Comparison of ENCODE assay signal across 8 cellular contexts in the genomic region with DNA sequence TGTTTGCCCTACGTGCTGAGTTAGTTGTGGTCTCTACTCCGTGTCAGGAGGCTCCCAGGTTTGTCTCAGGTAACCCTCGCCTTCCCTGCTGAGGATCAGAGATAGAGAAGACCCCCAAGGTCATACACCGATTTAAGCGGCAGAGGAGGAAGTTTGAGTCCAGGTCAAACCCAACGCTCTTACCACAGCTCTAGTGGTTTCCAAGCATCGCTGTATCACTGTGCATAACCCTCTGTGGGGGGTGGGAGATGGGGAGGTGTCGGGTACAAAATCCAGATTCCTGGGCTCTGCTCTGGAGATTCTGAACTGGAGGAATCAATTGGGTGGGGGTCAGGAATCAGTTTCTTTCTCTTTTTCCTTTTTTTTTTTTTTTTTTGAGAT. TPM values are rescaled to one million over a fixed set of nuclear protein-coding genes. Genes with fewer than 3 reads are reported as not detected.
DNase-seq lines count a peak whose midpoint lies in the region; ATAC-seq and TF ChIP-seq lines count a peak whose summit lies in the region.

No MANE protein-coding gene starts in this region.

- in situ Hi-C loops in mammary epithelial cell (cut with MboI; ENCODE audit: low sequenced_read_pairs in 2 of 2), result no loop called here

- peak overlapping the region; percentile 91 to 99 (median 98) for H3K27ac Mint-ChIP-seq in naive B cell

- H3K27me3 ChIP-seq in BLaER1 (no peaks in the 10 kb centered on the region), Loucy (ENCODE audit: insufficient read depth, low read length, poor library complexity, severe bottlenecking) (no peaks in the 10 kb centered on the region), mammary epithelial cell (ENCODE audit: insufficient read depth, low read length) (no peaks in the 10 kb centered on the region)

- H3K79me2 ChIP-seq in Loucy (ENCODE audit: insufficient read depth, low read length) (peaks cover 41% of the 10 kb centered on the region), mammary epithelial cell (ENCODE audit: insufficient read depth, low read length) (peaks cover 26% of the 10 kb centered on the region)

- H3K9ac ChIP-seq in BLaER1 (peak overlapping the region; percentile 81), Loucy (ENCODE audit: low read depth, low read length, poor library complexity, severe bottlenecking) (peak overlapping the region; percentile 80), mammary epithelial cell (ENCODE audit: insufficient read depth, low read length) (no peak overlapping the region)

- intact Hi-C loops in mammary epithelial cell (cut with micrococcal nuclease), result no loop called here

- peak overlapping the region; percentile 99 for H3K4me2 ChIP-seq in BLaER1
- H3K4me2 ChIP-seq in Loucy (ENCODE audit: low read depth, low read length, poor library complexity, severe bottlenecking), result peak overlapping the region; percentile 81
- H3K4me2 ChIP-seq in mammary epithelial cell (ENCODE audit: insufficient read depth, low read depth, low read length), result peak overlapping the region; percentile 89

- DNase-seq in mammary epithelial cell (no peak), naive B cell (no peak), GOT3 (lab: John Stamatoyannopoulos, UW) (no peak), ecto neural progenitor cell (ENCODE audit: low spot score) (no peak), hypothalamus (lab: John Stamatoyannopoulos, UW) (no peak), NCI-H524 treated with DMSO at 0.1 percent for 48 hours (lab: John Stamatoyannopoulos, UW) (no peak)

- H3K9me3 Mint-ChIP-seq in naive B cell, result no peaks in the 10 kb centered on the region

- H3K9me3 ChIP-seq in BLaER1 (no peaks in the 10 kb centered on the region), Loucy (ENCODE audit: insufficient read depth, low read depth, low read length) (no peaks in the 10 kb centered on the region), mammary epithelial cell (replicated peaks; ENCODE audit: insufficient read depth, low read length) (no peaks in the 10 kb centered on the region)

- no peak for ATAC-seq in naive B cell (ENCODE audit: low read depth in 2 of 2)

- H3K36me3 Mint-ChIP-seq in naive B cell, result no peaks in the 10 kb centered on the region

- BruUV-seq in mammary epithelial cell (replicated peaks; lab: Mats Ljungman, UMichigan), result no TSS peak

- TF ChIP-seq CTCF in Loucy (conservative IDR thresholded peaks at IDR 0.05; ENCODE audit: low read length), result no peak
- TF ChIP-seq CTCF in mammary epithelial cell (conservative IDR thresholded peaks at IDR 0.05 in 1 of 2, IDR thresholded peaks at IDR 0.05 in 1 of 2; ENCODE audit: extremely low read depth in 1 of 2, insufficient read depth in 1 of 2, low read depth in 1 of 2, low read length in 2 of 2), result no peak

- peaks cover 37 to 73% (median 67%) of the 10 kb centered on the region in 3 donors for H3K4me1 Mint-ChIP-seq in naive B cell

- H3K36me3 ChIP-seq in BLaER1 (no peaks in the 10 kb centered on the region), Loucy (ENCODE audit: insufficient read depth, low read length) (no peaks in the 10 kb centered on the region), mammary epithelial cell (ENCODE audit: insufficient read depth, low read length) (no peaks in the 10 kb centered on the region)

- peak overlapping the region; percentile 78 for H2AFZ ChIP-seq in Loucy (ENCODE audit: low read length)
- H2AFZ ChIP-seq in mammary epithelial cell (ENCODE audit: low read depth, low read length), result peak overlapping the region; percentile 85

- H3K4me3 Mint-ChIP-seq in naive B cell, result peak overlapping the region; percentile 85 to 99 (median 94)

- H3K27ac ChIP-seq in BLaER1 (peak overlapping the region; percentile 87), mammary epithelial cell (ENCODE audit: insufficient read depth, low read depth, low read length) (peak overlapping the region; percentile 4)

- H3K4me3 ChIP-seq in BLaER1 (peak overlapping the region; percentile 77), Loucy (ENCODE audit: low read length, poor library complexity, severe bottlenecking) (peak overlapping the region; percentile 86), mammary epithelial cell (replicated peaks in 1 of 3; ENCODE audit: insufficient read depth in 1 of 3, low read depth in 2 of 3, low read length in 3 of 3) (peak overlapping the region; percentile 62 to 96 (median 64))

- CTCF ChIA-PET in mammary epithelial cell (lab: Charles Lee; ENCODE audit: low non-redundant PET), result no interaction called here

- no peaks in the 10 kb centered on the region for H3K27me3 Mint-ChIP-seq in naive B cell

- dilution Hi-C loops in mammary epithelial cell (cut with HindIII; ENCODE audit: low sequenced_read_pairs), result no loop called here

- WGBS in mammary epithelial cell (ENCODE audit: low coverage, missing lambda C conversion rate), result 15% methylated on average over 4 of the region's 8 CpGs

- H3F3A ChIP-seq in Loucy (ENCODE audit: low read depth), result peaks cover 6% of the 10 kb centered on the region; the same call in 1 of the 2 replicates

- H4K20me1 ChIP-seq in BLaER1 (peaks cover 10% of the 10 kb centered on the region), Loucy (ENCODE audit: insufficient read depth, low read length, poor library complexity, severe bottlenecking) (peaks cover 30% of the 10 kb centered on the region), mammary epithelial cell (ENCODE audit: insufficient read depth, low read length) (no peaks in the 10 kb centered on the region)

- H3K4me1 ChIP-seq in BLaER1 (peaks cover 77% of the 10 kb centered on the region), Loucy (ENCODE audit: insufficient read depth, low read length, poor library complexity, severe bottlenecking) (peaks cover 26% of the 10 kb centered on the region), mammary epithelial cell (ENCODE audit: insufficient read depth, low read length) (peaks cover 43% of the 10 kb centered on the region)

- H3K9me2 ChIP-seq in Loucy (replicated peaks; ENCODE audit: low read depth, low read length), result no peaks in the 10 kb centered on the region

RNA-seq across cellular contexts. Expression of gene DNAJC4, which starts 0.6 kb away (rescaled TPM):
- total RNA-seq in mammary epithelial cell, result 10 to 100 TPM; 10.2 to 15.6 TPM
- polyA plus RNA-seq in mammary epithelial cell (10.9 TPM), naive B cell (ENCODE audit: low read depth in 6 of 6) (10 to 100 TPM; 41.9 to 66.6 (median 50.5) TPM)
- 3.1 TPM for polyA minus RNA-seq in mammary epithelial cell

RNA-seq across cellular contexts. Expression of gene VEGFB, which starts 3.4 kb away (rescaled TPM):
- 10 to 100 TPM; 13.0 to 82.7 TPM for total RNA-seq in mammary epithelial cell
- polyA plus RNA-seq in mammary epithelial cell (20.4 TPM), naive B cell (ENCODE audit: low read depth in 6 of 6) (10 to 100 TPM; 10.9 to 33.7 (median 28.1) TPM)
- 69.9 TPM for polyA minus RNA-seq in mammary epithelial cell

RNA-seq across cellular contexts. Expression of gene NUDT22, which starts 4.9 kb away (rescaled TPM):
- 10 to 100 TPM; 52.5 to 64.7 TPM for total RNA-seq in mammary epithelial cell
- 37.2 TPM for polyA plus RNA-seq in mammary epithelial cell
- 61.6 TPM for polyA minus RNA-seq in mammary epithelial cell
- polyA plus RNA-seq in naive B cell (ENCODE audit: low read depth in 6 of 6), result 10 to 100 TPM; 43.6 to 96.6 (median 62.6) TPM

RNA-seq across cellular contexts. Expression of gene TRPT1, which starts 5.0 kb away (rescaled TPM):
- 10 to 100 TPM; 21.5 to 36.0 TPM for total RNA-seq in mammary epithelial cell
- polyA plus RNA-seq in mammary epithelial cell, result 37.2 TPM
- 37.3 TPM for polyA minus RNA-seq in mammary epithelial cell
- 10 to 100 TPM; 60.7 to 97.6 (median 86.0) TPM for polyA plus RNA-seq in naive B cell (ENCODE audit: low read depth in 6 of 6)

RNA-seq across cellular contexts. Expression of gene FKBP2, which starts 9.9 kb away (rescaled TPM):
- total RNA-seq in mammary epithelial cell, result 10 to 100 TPM; 15.5 to 59.6 TPM
- polyA plus RNA-seq in mammary epithelial cell (55.7 TPM), naive B cell (ENCODE audit: low read depth in 6 of 6) (10 to 100 TPM; 65.3 to 94.8 (median 79.8) TPM)
- polyA minus RNA-seq in mammary epithelial cell, result 56.6 TPM
